In genomic region chr16:4685776-4686496, GRCh38 we compare ENCODE assay signal across 19 cellular contexts. TPM values are rescaled to one million over a fixed set of nuclear protein-coding genes. Genes with fewer than 3 reads are reported as not detected.
"Had no signal": no experiment of that assay in that cellular context is flagged by ENCODE, and none has a peak within 500 bp of the region (broad histone marks: within the 10 kb centered on the region; RNA-seq: fewer than 3 reads in every experiment).

No MANE protein-coding gene starts in this region.

- H3K27me3 Mint-ChIP-seq: brain; dendritic cell treated with granulocyte-macrophage colony-stimulating factor and Interleukin-4, amounts not matched to agents 40 ng/mL and 50 ng/mL, for 4 days; memory B cell; T-cell had no signal

- H3K27ac Mint-ChIP-seq: activated T-helper 1 cell treated with anti-CD3 and anti-CD28 coated beads, Interleukin-12 subunit alpha, Interleukin-12 subunit beta, Interleukin-2, Interleukin-4 antibody, amounts not matched to agents 30 ng/mL and 10 ng/mL and 1 ng/mL, durations not matched to agents 14 hours and 24 hours and 36 hours; dendritic cell treated with granulocyte-macrophage colony-stimulating factor and Interleukin-4, amounts not matched to agents 40 ng/mL and 50 ng/mL, for 4 days; memory B cell; T-cell had no signal

- H3K9me3 ChIP-seq: left lung, stomach, transverse colon, vagina had no signal

- H3K4me3 Mint-ChIP-seq: activated T-helper 1 cell treated with anti-CD3 and anti-CD28 coated beads, Interleukin-12 subunit alpha, Interleukin-12 subunit beta, Interleukin-2, Interleukin-4 antibody, amounts not matched to agents 30 ng/mL and 10 ng/mL and 1 ng/mL, durations not matched to agents 14 hours and 24 hours and 36 hours; brain; dendritic cell treated with granulocyte-macrophage colony-stimulating factor and Interleukin-4, amounts not matched to agents 40 ng/mL and 50 ng/mL, for 4 days; immature natural killer cell; memory B cell; T-cell had no signal

- H3K4me3 ChIP-seq: left lung, stomach, transverse colon, vagina had no signal

- ATAC-seq: activated naive CD4-positive, alpha-beta T cell treated with anti-CD3 and anti-CD28 coated beads, Interleukin-2, amount 50 U/mL, for 72 hours; left lung; T-cell had no signal

- H3K4me1 Mint-ChIP-seq: brain, immature natural killer cell had no signal

- H3K9me3 Mint-ChIP-seq: activated naive CD4-positive, alpha-beta T cell treated with anti-CD3 and anti-CD28 coated beads, Interleukin-2, amount 50 U/mL, for 72 hours; activated T-helper 1 cell treated with anti-CD3 and anti-CD28 coated beads, Interleukin-12 subunit alpha, Interleukin-12 subunit beta, Interleukin-2, Interleukin-4 antibody, amounts not matched to agents 30 ng/mL and 10 ng/mL and 1 ng/mL, durations not matched to agents 14 hours and 24 hours and 36 hours; brain; dendritic cell treated with granulocyte-macrophage colony-stimulating factor and Interleukin-4, amounts not matched to agents 40 ng/mL and 50 ng/mL, for 4 days; immature natural killer cell; memory B cell; T-cell had no signal

- H3K27me3 ChIP-seq: left lung, stomach, transverse colon, vagina had no signal

- DNase-seq: activated gamma-delta T cell treated with Interleukin-2 at 50 U/mL for 16 hours; effector CD4-positive, alpha-beta T cell; erythroblast; foreskin fibroblast; immature natural killer cell; kidney glomerular epithelial cell; stimulated activated CD4-positive, alpha-beta T cell treated with anti-CD3 and anti-CD28 coated beads, Interleukin-1b, Interleukin-23, amount 100 ng/mL, for 48 hours; stomach; T-cell; transverse colon had no signal

- FAIRE-seq: endometrium, TTC549 had no signal

- H3K27ac ChIP-seq: left lung, stomach, transverse colon, vagina had no signal

RNA-seq across cellular contexts. Expression of gene DNAAF8, which starts 48.4 kb away (rescaled TPM):
- total RNA-seq: activated T-helper 1 cell treated with anti-CD3 and anti-CD28 coated beads, Interleukin-12 subunit alpha, Interleukin-12 subunit beta, Interleukin-2, Interleukin-4 antibody, amounts not matched to agents 30 ng/mL and 10 ng/mL and 1 ng/mL, durations not matched to agents 14 hours and 24 hours and 36 hours; vagina had no signal
